ENCODE assay signal across 27 cellular contexts in the genomic region with DNA sequence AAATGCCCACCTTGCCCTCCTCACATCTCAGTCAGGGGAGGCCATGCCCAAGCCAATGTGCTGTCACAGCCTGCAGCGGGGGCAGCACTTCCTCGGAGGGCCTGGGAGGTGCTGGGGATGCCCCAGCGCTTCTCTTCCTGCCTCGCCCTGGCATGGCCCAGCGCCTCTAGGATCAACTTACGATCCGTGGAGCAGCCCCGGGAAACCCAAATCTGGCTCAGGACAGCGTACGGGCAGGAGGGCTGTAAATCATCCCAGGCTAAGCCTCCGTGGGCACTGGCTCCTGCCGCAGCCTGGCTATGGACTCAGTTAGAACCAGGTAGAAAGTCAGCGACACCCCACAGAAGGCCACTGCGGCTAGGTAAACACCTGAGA.
A peak's percentile ranks its signal among the peaks of the same experiment; 100 is the strongest.
DNase-seq lines count a peak whose midpoint lies in the region; ATAC-seq, FAIRE-seq and TF ChIP-seq lines count a peak whose summit lies in the region.
"Had no signal": no experiment of that assay in that cellular context is flagged by ENCODE, and none has a peak within 500 bp of the region (broad histone marks: within the 10 kb centered on the region; RNA-seq: fewer than 3 reads in every experiment).

No MANE protein-coding gene starts in this region.

- H3K4me1 ChIP-seq in suprapubic skin: peaks cover 20% of the 10 kb centered on the region

- no peaks in the 10 kb centered on the region for H3K27me3 Mint-ChIP-seq in nephron (ENCODE audit: low read depth)
- H3K27me3 Mint-ChIP-seq in activated T-cell treated with anti-CD3 and anti-CD28 coated beads, Interleukin-2, amount 50 U/mL, for 72 hours (ENCODE audit: low read depth): peaks cover 8% of the 10 kb centered on the region
- H3K27me3 Mint-ChIP-seq: activated CD4-positive, alpha-beta memory T cell treated with anti-CD3 and anti-CD28 coated beads for 36 hours; activated naive CD8-positive, alpha-beta T cell had no signal

- H3K36me3 Mint-ChIP-seq in nephron (ENCODE audit: low read depth): peaks cover 37% of the 10 kb centered on the region
- no peaks in the 10 kb centered on the region for H3K36me3 Mint-ChIP-seq in activated T-cell treated with anti-CD3 and anti-CD28 coated beads, Interleukin-2, amount 50 U/mL, for 72 hours (ENCODE audit: insufficient read depth in 2 of 2)
- H3K36me3 Mint-ChIP-seq: activated CD4-positive, alpha-beta memory T cell treated with anti-CD3 and anti-CD28 coated beads for 36 hours; activated naive CD8-positive, alpha-beta T cell; natural killer cell had no signal

- H3K27me3 ChIP-seq in suprapubic skin: no peaks in the 10 kb centered on the region
- H3K27me3 ChIP-seq: ascending aorta, BE2C had no signal

- TF ChIP-seq EP300 in suprapubic skin (IDR thresholded peaks at IDR 0.05): no peak

- peak; percentile 33 for DNase-seq in NCI-H69 (lab: John Stamatoyannopoulos, UW)
- peak; percentile 35 for DNase-seq in ecto neural progenitor cell (ENCODE audit: low spot score)
- peak; percentile 50 to 68 for DNase-seq in suprapubic skin (ENCODE audit: low spot score in 2 of 2)
- no peak for DNase-seq in activated T-cell treated with anti-CD3 and anti-CD28 coated beads, Interleukin-2, amount 50 U/mL, for 72 hours
- DNase-seq in D721Med (ENCODE audit: insufficient read length, low spot score): no peak
- DNase-seq: activated CD4-positive, alpha-beta memory T cell treated with anti-CD3 and anti-CD28 coated beads for 36 hours; activated effector memory CD4-positive, alpha-beta T cell treated with Interleukin-2 at 50 U/mL for 16 hours; BE2C; cortex of kidney; foreskin fibroblast; H7; lower lobe of right lung; natural killer cell; NCI-H1048; NCI-H2171; NK-92 treated with Interleukin-12 subunit alpha and Interleukin-12 subunit beta, amount 100 ng/mL, for 24 hours; PC-3; small intestine; stimulated activated naive CD8-positive, alpha-beta T cell treated with anti-CD3 and anti-CD28 coated beads, Interleukin-15, Interleukin-2, amounts not matched to agents 100 U/mL and 50 U/mL, for 24 hours had no signal

- no peak overlapping the region for H3K4me3 ChIP-seq in suprapubic skin
- H3K4me3 ChIP-seq: ascending aorta, lower lobe of right lung had no signal

- peaks cover 58% of the 10 kb centered on the region for H3K36me3 ChIP-seq in suprapubic skin
- H3K36me3 ChIP-seq: BE2C had no signal

- peaks cover 75% of the 10 kb centered on the region for H3K4me1 Mint-ChIP-seq in nephron
- H3K4me1 Mint-ChIP-seq in activated T-cell treated with anti-CD3 and anti-CD28 coated beads, Interleukin-2, amount 50 U/mL, for 72 hours (ENCODE audit: low read depth): no peaks in the 10 kb centered on the region
- H3K4me1 Mint-ChIP-seq: natural killer cell had no signal

- no peaks in the 10 kb centered on the region for H3K9me3 ChIP-seq in suprapubic skin
- H3K9me3 ChIP-seq: ascending aorta, BE2C, lower lobe of right lung had no signal

- whole genome bisulfite sequencing in suprapubic skin: 85% methylated on average over 5 of the region's 14 CpGs

- no peak overlapping the region for H3K4me3 Mint-ChIP-seq in nephron
- no peak overlapping the region for H3K4me3 Mint-ChIP-seq in activated T-cell treated with anti-CD3 and anti-CD28 coated beads, Interleukin-2, amount 50 U/mL, for 72 hours
- H3K4me3 Mint-ChIP-seq: activated CD4-positive, alpha-beta memory T cell treated with anti-CD3 and anti-CD28 coated beads for 36 hours; activated naive CD8-positive, alpha-beta T cell; natural killer cell had no signal

- H3K9me3 Mint-ChIP-seq in nephron: no peaks in the 10 kb centered on the region
- H3K9me3 Mint-ChIP-seq in activated T-cell treated with anti-CD3 and anti-CD28 coated beads, Interleukin-2, amount 50 U/mL, for 72 hours: no peaks in the 10 kb centered on the region
- H3K9me3 Mint-ChIP-seq: activated CD4-positive, alpha-beta memory T cell treated with anti-CD3 and anti-CD28 coated beads for 36 hours; natural killer cell had no signal

- ATAC-seq in GM21423 (IDR thresholded peaks at IDR 0.05; ENCODE audit: unreplicated experiment): no peak
- no peak for ATAC-seq in activated T-cell treated with anti-CD3 and anti-CD28 coated beads, Interleukin-2, amount 50 U/mL, for 72 hours (replicated peaks in 1 of 2)
- ATAC-seq: activated CD4-positive, CD25-positive, alpha-beta regulatory T cell treated with anti-CD3 and anti-CD28 coated beads, Interleukin-2, amount 50 U/mL, for 24 hours; natural killer cell; PC-3; SK-N-SH treated with all-trans-retinoic acid at 6 μM for 48 hours; stimulated activated naive CD8-positive, alpha-beta T cell treated with anti-CD3 and anti-CD28 coated beads, Interleukin-15, Interleukin-2, amounts not matched to agents 100 U/mL and 50 U/mL, for 24 hours had no signal

- no peak for FAIRE-seq in D721Med (lab: Jason Lieb, UNC)
- FAIRE-seq: GM12892, keratinocyte, small intestine had no signal

- TF ChIP-seq CTCF in nephron (IDR thresholded peaks at IDR 0.05; ENCODE audit: unreplicated experiment in 3 of 3): no peak
- TF ChIP-seq CTCF in suprapubic skin (IDR thresholded peaks at IDR 0.05): no peak
- TF ChIP-seq CTCF in D721Med (IDR thresholded peaks at IDR 0.05; ENCODE audit: insufficient read depth, missing control alignments): no peak

- TF ChIP-seq POLR2A in suprapubic skin (IDR thresholded peaks at IDR 0.05): no peak

- no peak overlapping the region for H3K27ac ChIP-seq in suprapubic skin
- H3K27ac ChIP-seq: ascending aorta had no signal

- H3K27ac Mint-ChIP-seq in nephron: peak overlapping the region; percentile 53 to 92 (median 86)
- no peak overlapping the region for H3K27ac Mint-ChIP-seq in activated T-cell treated with anti-CD3 and anti-CD28 coated beads, Interleukin-2, amount 50 U/mL, for 72 hours
- H3K27ac Mint-ChIP-seq: activated CD4-positive, alpha-beta memory T cell treated with anti-CD3 and anti-CD28 coated beads for 36 hours; activated naive CD8-positive, alpha-beta T cell; natural killer cell had no signal

Comparison
In these comparisons a context has a peak if more than half of its experiments do, and no peak if none do; other contexts are left out.
1. DNase-seq: peak in NCI-H69 (single experiment), ecto neural progenitor cell (single experiment) and suprapubic skin (2 of 2); none in activated T-cell treated with anti-CD3 and anti-CD28 coated beads, Interleukin-2, amount 50 U/mL, for 72 hours (0 of 2) and D721Med (single experiment).